In genomic region chr19:47608074-47608907, GRCh38 we compare ENCODE assay signal across 1 cellular context.
TF ChIP-seq lines count a peak whose summit lies in the region.

No MANE protein-coding gene starts in this region.

TF ChIP-seq in WTC11, 78 proteins besides CTCF, POLR2A, EP300 and RAD21 (continued from another document):
- TF ChIP-seq MAX (CRISPR knock-in tag; IDR thresholded peaks at IDR 0.05) = no peak
- no peak for TF ChIP-seq GABPB1 (CRISPR knock-in tag; IDR thresholded peaks at IDR 0.05)
- no peak for TF ChIP-seq FOXJ3 (CRISPR knock-in tag; IDR thresholded peaks at IDR 0.05; ENCODE audit: borderline replicate concordance)
- 0 out of 2 replicates have a peak, but pooled peaks have one; percentile 2 for TF ChIP-seq ZNF416 (CRISPR knock-in tag; IDR thresholded peaks at IDR 0.05)
- TF ChIP-seq PRRX2 (CRISPR knock-in tag; IDR thresholded peaks at IDR 0.05) = no peak
- no peak for TF ChIP-seq NFE2L1 (CRISPR knock-in tag; IDR thresholded peaks at IDR 0.05)
- TF ChIP-seq MLX (CRISPR knock-in tag; IDR thresholded peaks at IDR 0.05) = no peak
- TF ChIP-seq ATF2 (CRISPR knock-in tag; IDR thresholded peaks at IDR 0.05; ENCODE audit: borderline replicate concordance, low read depth) = no peak
- 0 out of 2 replicates have a peak, but pooled peaks have one; percentile 37 for TF ChIP-seq MYBL2 (CRISPR knock-in tag; IDR thresholded peaks at IDR 0.05)
- TF ChIP-seq FOXP1 (CRISPR knock-in tag; IDR thresholded peaks at IDR 0.05; ENCODE audit: borderline replicate concordance) = peak; percentile 69
- TF ChIP-seq EMX1 (CRISPR knock-in tag; IDR thresholded peaks at IDR 0.05) = no peak
- no peak for TF ChIP-seq ZNF396 (CRISPR knock-in tag; IDR thresholded peaks at IDR 0.05; ENCODE audit: borderline replicate concordance)
- 0 out of 2 replicates have a peak, but pooled peaks have one; percentile 65 for TF ChIP-seq STAT6 (CRISPR knock-in tag; conservative IDR thresholded peaks at IDR 0.05; ENCODE audit: low read depth)
- TF ChIP-seq ZBTB21 (CRISPR knock-in tag; IDR thresholded peaks at IDR 0.05; ENCODE audit: borderline replicate concordance) = no peak
- TF ChIP-seq HMGA2 (CRISPR knock-in tag; IDR thresholded peaks at IDR 0.05) = no peak
- TF ChIP-seq CREM (CRISPR knock-in tag; IDR thresholded peaks at IDR 0.05) = peak; percentile 71; the same call in 1 of the 2 replicates
- peak; percentile 55; the same call in 1 of the 2 replicates for TF ChIP-seq FOXK1 (CRISPR knock-in tag; IDR thresholded peaks at IDR 0.05)
- TF ChIP-seq HMGXB4 (CRISPR knock-in tag; IDR thresholded peaks at IDR 0.05) = peak; percentile 70
- no peak; the same call in 1 of the 2 replicates for TF ChIP-seq ZNF263 (CRISPR knock-in tag; IDR thresholded peaks at IDR 0.05; ENCODE audit: low read depth)
- no peak for TF ChIP-seq ATF3 (CRISPR knock-in tag; conservative IDR thresholded peaks at IDR 0.05)
- TF ChIP-seq FOXP4 (CRISPR knock-in tag; IDR thresholded peaks at IDR 0.05) = peak; percentile 79; the same call in 1 of the 2 replicates
- TF ChIP-seq SOX15 (CRISPR knock-in tag; IDR thresholded peaks at IDR 0.05) = no peak
- peak; percentile 84 for TF ChIP-seq NFYB (CRISPR knock-in tag; conservative IDR thresholded peaks at IDR 0.05; ENCODE audit: low read depth)
TF ChIP-seq in WTC11: peak in this region for 16.
